ENCODE assay signal across 15 cellular contexts in genomic region chr10:48439031-48439430, GRCh38.
DNase-seq lines count a peak whose midpoint lies in the region; ATAC-seq and TF ChIP-seq lines count a peak whose summit lies in the region.
"Had no signal": no experiment of that assay in that cellular context is flagged by ENCODE, and none has a peak within 500 bp of the region (broad histone marks: within the 10 kb centered on the region; RNA-seq: fewer than 3 reads in every experiment).

No MANE protein-coding gene starts in this region.

- ATAC-seq in SK-N-SH treated with all-trans-retinoic acid at 6 μM for 48 hours (peak; percentile 70; the same call in 2 of the 3 replicates), upper lobe of right lung (no peak), HG02678 (IDR thresholded peaks at IDR 0.05; ENCODE audit: unreplicated experiment) (no peak)

- H3K27ac ChIP-seq in subcutaneous abdominal adipose tissue (ENCODE audit: low read depth, low read length) (peak overlapping the region; percentile 48), upper lobe of right lung (no peak overlapping the region)
- H3K27ac ChIP-seq: RWPE1 had no signal

- DNase-seq in GM04503 (ENCODE audit: low read depth) (peak; percentile 62), fibroblast of the aortic adventitia (ENCODE audit: low read depth) (peak; percentile 68), upper lobe of right lung (no peak), iPS-NIHi11 (ENCODE audit: low spot score) (no peak)
- DNase-seq: activated CD4-positive, alpha-beta T cell treated with anti-CD3 and anti-CD28 coated beads, Interleukin-2, amount 50 U/mL, for 1 hour; aorta; CD8-positive, alpha-beta memory T cell; left cardiac atrium; NCI-H2081; NCI-H748 treated with DMSO at 0.1 percent for 48 hours had no signal

- H3K4me1 ChIP-seq in subcutaneous abdominal adipose tissue (ENCODE audit: control insufficient read depth in 5 of 5, insufficient read depth in 5 of 5, low read length in 5 of 5) = peaks cover 3 to 19% (median 13%) of the 10 kb centered on the region in 5 donors
- no peaks in the 10 kb centered on the region for H3K4me1 ChIP-seq in upper lobe of right lung

- H3K27me3 ChIP-seq in subcutaneous abdominal adipose tissue (ENCODE audit: control insufficient read depth in 5 of 5, insufficient read depth in 4 of 5, low read length in 5 of 5) = no peaks in the 10 kb centered on the region
- H3K27me3 ChIP-seq in upper lobe of right lung = no peaks in the 10 kb centered on the region
- H3K27me3 ChIP-seq: upper lobe of left lung had no signal

- no peaks in the 10 kb centered on the region for H3K9me3 ChIP-seq in subcutaneous abdominal adipose tissue (ENCODE audit: control insufficient read depth in 5 of 5, low read length in 5 of 5)
- no peaks in the 10 kb centered on the region for H3K9me3 ChIP-seq in upper lobe of right lung
- H3K9me3 ChIP-seq: upper lobe of left lung had no signal

- H3K4me3 ChIP-seq in fibroblast of the aortic adventitia (ENCODE audit: low read depth, low read length) = no peak overlapping the region
- H3K4me3 ChIP-seq in subcutaneous abdominal adipose tissue (ENCODE audit: low read depth in 1 of 5, low read length in 5 of 5) = no peak overlapping the region
- H3K4me3 ChIP-seq in upper lobe of right lung = no peak overlapping the region
- H3K4me3 ChIP-seq: upper lobe of left lung had no signal

- no peak overlapping the region for H3K9ac ChIP-seq in subcutaneous abdominal adipose tissue (ENCODE audit: low read length in 5 of 5)

- intact Hi-C loops in upper lobe of right lung (cut with DNase I) = no loop called here

- TF ChIP-seq CTCF in fibroblast of the aortic adventitia (IDR thresholded peaks at IDR 0.05; ENCODE audit: insufficient read depth, low read length) = no peak
- TF ChIP-seq CTCF in upper lobe of right lung (IDR thresholded peaks at IDR 0.05) = no peak

- peaks cover 9 to 20% (median 13%) of the 10 kb centered on the region in 5 donors for H3K36me3 ChIP-seq in subcutaneous abdominal adipose tissue (ENCODE audit: control insufficient read depth in 5 of 5, insufficient read depth in 5 of 5, low read length in 5 of 5)
- H3K36me3 ChIP-seq in upper lobe of right lung = peaks cover 13% of the 10 kb centered on the region

TF ChIP-seq in SK-N-SH treated with all-trans-retinoic acid at 6 μM for 48 hours, 23 proteins besides CTCF, POLR2A, EP300 and RAD21:
- no peak for TF ChIP-seq ZNF8 (CRISPR knock-in tag; IDR thresholded peaks at IDR 0.05)
- TF ChIP-seq TOX (CRISPR knock-in tag; IDR thresholded peaks at IDR 0.05; ENCODE audit: borderline replicate concordance) = no peak
- no peak for TF ChIP-seq RARB (CRISPR knock-in tag; IDR thresholded peaks at IDR 0.05)
- TF ChIP-seq GLIS3 (CRISPR knock-in tag; IDR thresholded peaks at IDR 0.05) = no peak
- no peak for TF ChIP-seq POU6F1 (CRISPR knock-in tag; IDR thresholded peaks at IDR 0.05; ENCODE audit: borderline replicate concordance, low read depth)

Comparison
In these comparisons a context has a peak if more than half of its experiments do, and no peak if none do; other contexts are left out.
1. DNase-seq: peak in GM04503 (single experiment) and fibroblast of the aortic adventitia (single experiment); none in upper lobe of right lung (single experiment) and iPS-NIHi11 (single experiment).